Comparison of ENCODE assay signal across 1 cellular context in genomic region chr12:121378736-121379135, GRCh38.
TF ChIP-seq lines count a peak whose summit lies in the region.

No MANE protein-coding gene starts in this region.

TF ChIP-seq in HepG2, 621 proteins besides CTCF, POLR2A, EP300 and RAD21:
- TF ChIP-seq NRL (CRISPR knock-in tag; IDR thresholded peaks at IDR 0.05; ENCODE audit: borderline replicate concordance) (no peak), ZNF121 (CRISPR knock-in tag; IDR thresholded peaks at IDR 0.05) (peak; percentile 85)
